In genomic region chr16:1947369-1947670, GRCh38 we compare ENCODE assay signal across 23 cellular contexts. TPM values are rescaled to one million over a fixed set of nuclear protein-coding genes. Genes with fewer than 3 reads are reported as not detected.
DNase-seq lines count a peak whose midpoint lies in the region; ATAC-seq, FAIRE-seq and TF ChIP-seq lines count a peak whose summit lies in the region.
"Had no signal": no experiment of that assay in that cellular context is flagged by ENCODE, and none has a peak within 500 bp of the region (broad histone marks: within the 10 kb centered on the region; RNA-seq: fewer than 3 reads in every experiment).

No MANE protein-coding gene starts in this region.

- peaks cover 13% of the 10 kb centered on the region for H3K4me1 Mint-ChIP-seq in stimulated activated naive CD8-positive, alpha-beta T cell treated with anti-CD3 and anti-CD28 coated beads, Interleukin-15, Interleukin-2, amounts not matched to agents 100 ng/mL and 50 ng/mL, for 24 hours (ENCODE audit: low read depth)
- H3K4me1 Mint-ChIP-seq in stimulated activated naive CD8-positive, alpha-beta T cell treated with anti-CD3 and anti-CD28 coated beads, Interleukin-15, amount 100 ng/mL, for 72 hours, result peaks cover 22% of the 10 kb centered on the region
- peaks cover 15% of the 10 kb centered on the region for H3K4me1 Mint-ChIP-seq in activated CD8-positive, alpha-beta T cell treated with anti-CD3 and anti-CD28 coated beads for 36 hours (ENCODE audit: low read depth)

- H2AK5ac ChIP-seq in H1 (ENCODE audit: low read depth, low read length), result no peak overlapping the region

- CTCF ChIA-PET in H1 (lab: Charles Lee; ENCODE audit: partially characterized antibody), result interaction anchor here (0.6 to 2.9 kb wide), 6 partner anchors 15 to 615 kb away, joined by 3 to 14 read pairs (median 4); no protein-coding TSS in a partner anchor
- CTCF ChIA-PET in activated CD8-positive, alpha-beta T cell treated with anti-CD3 and anti-CD28 coated beads for 36 hours (lab: Charles Lee), result interaction anchor here (1.2 to 1.6 kb wide), 2 partner anchors 17 to 57 kb away, joined by 3 read pairs; partner anchors contain the start of gene RPS2

- no peak overlapping the region for H2BK15ac ChIP-seq in H1 (ENCODE audit: low read length)

- H3K9me3 Mint-ChIP-seq in stimulated activated naive CD8-positive, alpha-beta T cell treated with anti-CD3 and anti-CD28 coated beads, Interleukin-15, Interleukin-2, amounts not matched to agents 100 ng/mL and 50 ng/mL, for 24 hours, result no peaks in the 10 kb centered on the region
- H3K9me3 Mint-ChIP-seq in stimulated activated naive CD8-positive, alpha-beta T cell treated with anti-CD3 and anti-CD28 coated beads, Interleukin-15, amount 100 ng/mL, for 72 hours, result no peaks in the 10 kb centered on the region
- H3K9me3 Mint-ChIP-seq in activated CD8-positive, alpha-beta T cell treated with anti-CD3 and anti-CD28 coated beads for 36 hours, result no peaks in the 10 kb centered on the region
- H3K9me3 Mint-ChIP-seq: CD4-positive, CD25-positive, alpha-beta regulatory T cell; CD8-positive, alpha-beta memory T cell had no signal

- no peak for TF ChIP-seq RAD21 in H1 (IDR thresholded peaks at IDR 0.05 in 1 of 2, conservative IDR thresholded peaks at IDR 0.05 in 1 of 2; ENCODE audit: low read depth in 2 of 2, low read length in 2 of 2)

- H3K27me3 ChIP-seq in H1 (replicated peaks in 1 of 4; ENCODE audit: control insufficient read depth in 3 of 4, extremely low read depth in 1 of 4, insufficient read depth in 3 of 4, low read length in 3 of 4) (no peaks in the 10 kb centered on the region; a peak in 1 of 7 replicates), psoas muscle (ENCODE audit: insufficient read depth in 3 of 3, low read length in 2 of 3) (no peaks in the 10 kb centered on the region)
- H3K27me3 ChIP-seq: BE2C had no signal

- no peak overlapping the region for H3K4me3 Mint-ChIP-seq in stimulated activated naive CD8-positive, alpha-beta T cell treated with anti-CD3 and anti-CD28 coated beads, Interleukin-15, Interleukin-2, amounts not matched to agents 100 ng/mL and 50 ng/mL, for 24 hours
- H3K4me3 Mint-ChIP-seq in stimulated activated naive CD8-positive, alpha-beta T cell treated with anti-CD3 and anti-CD28 coated beads, Interleukin-15, amount 100 ng/mL, for 72 hours, result no peak overlapping the region
- H3K4me3 Mint-ChIP-seq in activated CD8-positive, alpha-beta T cell treated with anti-CD3 and anti-CD28 coated beads for 36 hours, result no peak overlapping the region
- H3K4me3 Mint-ChIP-seq: CD8-positive, alpha-beta memory T cell had no signal

- H3K27me3 Mint-ChIP-seq in stimulated activated naive CD8-positive, alpha-beta T cell treated with anti-CD3 and anti-CD28 coated beads, Interleukin-15, Interleukin-2, amounts not matched to agents 100 ng/mL and 50 ng/mL, for 24 hours, result no peaks in the 10 kb centered on the region
- no peaks in the 10 kb centered on the region for H3K27me3 Mint-ChIP-seq in stimulated activated naive CD8-positive, alpha-beta T cell treated with anti-CD3 and anti-CD28 coated beads, Interleukin-15, amount 100 ng/mL, for 72 hours
- no peaks in the 10 kb centered on the region for H3K27me3 Mint-ChIP-seq in activated CD8-positive, alpha-beta T cell treated with anti-CD3 and anti-CD28 coated beads for 36 hours
- H3K27me3 Mint-ChIP-seq: CD8-positive, alpha-beta memory T cell had no signal

- no peaks in the 10 kb centered on the region for H3K36me3 Mint-ChIP-seq in stimulated activated naive CD8-positive, alpha-beta T cell treated with anti-CD3 and anti-CD28 coated beads, Interleukin-15, Interleukin-2, amounts not matched to agents 100 ng/mL and 50 ng/mL, for 24 hours (ENCODE audit: low read depth)
- no peaks in the 10 kb centered on the region for H3K36me3 Mint-ChIP-seq in activated CD8-positive, alpha-beta T cell treated with anti-CD3 and anti-CD28 coated beads for 36 hours (ENCODE audit: low read depth)
- H3K36me3 Mint-ChIP-seq: CD4-positive, CD25-positive, alpha-beta regulatory T cell had no signal

- TF ChIP-seq POLR2A in H1 (IDR thresholded peaks at IDR 0.05; ENCODE audit: control extremely low read depth in 1 of 2, low read depth in 2 of 2, low read length in 2 of 2), result no peak

- intact Hi-C loops in psoas muscle (cut with DNase I), result loop anchor here in 1 of 2 donors (10.0 kb wide), 1 partner anchor 173 kb away; the partner anchor contains the start of genes EME2, MRPS34 and NME3
- intact Hi-C loops in activated CD8-positive, alpha-beta T cell treated with anti-CD3 and anti-CD28 coated beads for 36 hours (cut with micrococcal nuclease), result no loop called here

- no peak for TF ChIP-seq EP300 in H1 (IDR thresholded peaks at IDR 0.05; ENCODE audit: borderline replicate concordance in 1 of 2, low read depth in 2 of 2, low read length in 2 of 2)

- no peak for ATAC-seq in stimulated activated naive CD8-positive, alpha-beta T cell treated with anti-CD3 and anti-CD28 coated beads, Interleukin-15, amount 100 ng/mL, for 72 hours
- ATAC-seq in psoas muscle, result no peak
- no peak for ATAC-seq in activated CD8-positive, alpha-beta T cell treated with anti-CD3 and anti-CD28 coated beads for 36 hours
- ATAC-seq: GM12878 had no signal

- H4K8ac ChIP-seq in H1 (ENCODE audit: extremely low read depth, insufficient read depth, low read length), result peak overlapping the region; percentile 62; the same call in 1 of the 2 replicates

- POLR2A ChIA-PET in H1 (lab: Charles Lee; ENCODE audit: partially characterized antibody), result interaction anchor here (0.8 to 11.7 kb wide), 3 partner anchors 13 to 34 kb away, joined by 3 to 336 read pairs (median 4); partner anchors contain the start of genes NDUFB10, NOXO1, RNF151 and RPL3L
- POLR2A ChIA-PET in activated CD8-positive, alpha-beta T cell treated with anti-CD3 and anti-CD28 coated beads for 36 hours (lab: Charles Lee), result interaction anchor here (9.2 kb wide), 1 partner anchor 16 kb away, joined by 113 read pairs; the partner anchor contains the start of genes NDUFB10, RNF151 and RPS2

- peaks cover 4% of the 10 kb centered on the region; the same call in 1 of the 2 replicates for H3K23me2 ChIP-seq in H1 (ENCODE audit: low read depth, low read length)

- H4K91ac ChIP-seq in H1 (replicated peaks; ENCODE audit: insufficient read length, low read length), result peak overlapping the region; percentile 42

- H2BK120ac ChIP-seq in H1 (replicated peaks; ENCODE audit: low read depth, low read length), result no peak overlapping the region

- no peaks in the 10 kb centered on the region for H3K79me2 ChIP-seq in H1 (ENCODE audit: control insufficient read depth in 1 of 2, insufficient read depth in 2 of 2, low read length in 2 of 2)

- H3K79me1 ChIP-seq in H1 (ENCODE audit: low read depth, low read length), result no peaks in the 10 kb centered on the region

- peaks cover 0 to 4% (median 1%) of the 10 kb centered on the region in 4 experiments; a peak in 5 of 7 replicates for H3K4me1 ChIP-seq in H1 (replicated peaks in 1 of 4; ENCODE audit: control insufficient read depth in 3 of 4, insufficient read depth in 4 of 4, low read length in 3 of 4)
- peaks cover 52% of the 10 kb centered on the region for H3K4me1 ChIP-seq in psoas muscle

- peaks cover 0 to 4% of the 10 kb centered on the region in 2 experiments for H4K20me1 ChIP-seq in H1 (replicated peaks in 1 of 2; ENCODE audit: control insufficient read depth in 1 of 2, insufficient read depth in 2 of 2, low read length in 2 of 2)

- H3K18ac ChIP-seq in H1 (ENCODE audit: extremely low read depth, low read length), result no peak overlapping the region

- H3K27ac ChIP-seq in H1 (ENCODE audit: low read depth, low read length) (no peak overlapping the region), psoas muscle (peak overlapping the region; percentile 89)

- H3K4ac ChIP-seq in H1 (replicated peaks; ENCODE audit: insufficient read length, low read depth, low read length), result no peak overlapping the region

- 93% methylated on average over 9 of the region's 9 CpGs; no CpG with 5 or more reads in 1 of the 2 experiments for WGBS in H1 (ENCODE audit: extremely low coverage in 1 of 2, insufficient coverage in 1 of 2, insufficient read length in 1 of 2, insufficient replicate concordance in 2 of 2, low coverage in 1 of 2, low lambda C conversion rate in 2 of 2, missing lambda C conversion rate in 1 of 2), 2 experiments
- 19 to 37% (median 34%) methylated on average over 9 of the region's 9 CpGs for WGBS in psoas muscle, 3 donors

- peak overlapping the region; percentile 0 for H3K27ac Mint-ChIP-seq in stimulated activated naive CD8-positive, alpha-beta T cell treated with anti-CD3 and anti-CD28 coated beads, Interleukin-15, Interleukin-2, amounts not matched to agents 100 ng/mL and 50 ng/mL, for 24 hours
- H3K27ac Mint-ChIP-seq in stimulated activated naive CD8-positive, alpha-beta T cell treated with anti-CD3 and anti-CD28 coated beads, Interleukin-15, amount 100 ng/mL, for 72 hours, result no peak overlapping the region
- H3K27ac Mint-ChIP-seq in activated CD8-positive, alpha-beta T cell treated with anti-CD3 and anti-CD28 coated beads for 36 hours, result no peak overlapping the region
- H3K27ac Mint-ChIP-seq: CD4-positive, CD25-positive, alpha-beta regulatory T cell; CD8-positive, alpha-beta memory T cell had no signal

- DNase-seq in stimulated activated naive CD8-positive, alpha-beta T cell treated with anti-CD3 and anti-CD28 coated beads, Interleukin-15, amount 100 ng/mL, for 72 hours, result no peak
- DNase-seq in H1 (ENCODE audit: low read depth in 1 of 2, low spot score in 2 of 2), result no peak
- no peak for DNase-seq in psoas muscle
- no peak for DNase-seq in SIG-M5 (lab: John Stamatoyannopoulos, UW)
- DNase-seq in activated CD8-positive, alpha-beta T cell treated with anti-CD3 and anti-CD28 coated beads for 36 hours, result no peak
- DNase-seq in NCI-H526 (lab: John Stamatoyannopoulos, UW), result no peak
- DNase-seq: ACHN; BE2C; C1 segment of cervical spinal cord; CD4-positive, CD25-positive, alpha-beta regulatory T cell; CD8-positive, alpha-beta memory T cell; COR-L47; DMS 273 treated with DMSO at 0.1 percent for 48 hours; DMS53; DND-41; EL had no signal

- no peak overlapping the region for H3K56ac ChIP-seq in H1 (replicated peaks; ENCODE audit: insufficient read length, low read depth, low read length)

- no peak overlapping the region for H3K9ac ChIP-seq in H1 (replicated peaks in 1 of 4; ENCODE audit: extremely low read depth in 1 of 4, low read depth in 3 of 4, low read length in 3 of 4)

- H2BK5ac ChIP-seq in H1 (ENCODE audit: low read depth, low read length), result no peak overlapping the region

- no peak overlapping the region for H4K5ac ChIP-seq in H1 (ENCODE audit: insufficient read length, low read depth, low read length)

- H2BK20ac ChIP-seq in H1 (ENCODE audit: low read length), result no peak overlapping the region

- no peak for FAIRE-seq in H1 (lab: Jason Lieb, UNC)
- FAIRE-seq: A204.1, GM12878, GM19239 had no signal

- no peak overlapping the region for H2AFZ ChIP-seq in H1 (ENCODE audit: low read length)

- TF ChIP-seq CTCF in H1 (IDR thresholded peaks at IDR 0.05; ENCODE audit: control extremely low read depth in 1 of 3, insufficient read depth in 1 of 3, low read depth in 1 of 3, low read length in 3 of 3), result no peak
- TF ChIP-seq CTCF in psoas muscle (IDR thresholded peaks at IDR 0.05), result no peak
- TF ChIP-seq CTCF in activated CD8-positive, alpha-beta T cell treated with anti-CD3 and anti-CD28 coated beads for 36 hours (IDR thresholded peaks at IDR 0.05), result no peak

- H3K36me3 ChIP-seq in H1 (ENCODE audit: control insufficient read depth in 2 of 4, insufficient read depth in 4 of 4, low read length in 3 of 4) (no peaks in the 10 kb centered on the region), psoas muscle (ENCODE audit: insufficient read depth in 1 of 2, low read depth in 1 of 2) (peaks cover 0 to 6% of the 10 kb centered on the region in 2 donors)
- H3K36me3 ChIP-seq: BE2C, HAP-1 had no signal

- no peak overlapping the region for H3K14ac ChIP-seq in H1 (ENCODE audit: insufficient read length)

- H2BK12ac ChIP-seq in H1 (ENCODE audit: low read depth, low read length), result no peak overlapping the region

- H3K4me3 ChIP-seq in H1 (ENCODE audit: extremely low read depth in 1 of 4, insufficient read depth in 2 of 4, low read depth in 3 of 4, low read length in 4 of 4), result no peak overlapping the region
- no peak overlapping the region for H3K4me3 ChIP-seq in psoas muscle
- H3K4me3 ChIP-seq: GM12878, HAP-1 had no signal

- no peak overlapping the region for H3K4me2 ChIP-seq in H1 (ENCODE audit: insufficient read depth in 1 of 2, low read depth in 2 of 2, low read length in 2 of 2)

- no peak overlapping the region for H3K23ac ChIP-seq in H1 (ENCODE audit: insufficient read length)

- H3K9me3 ChIP-seq in H1 (ENCODE audit: insufficient read depth in 2 of 2, low read depth in 1 of 2, low read length in 1 of 2), result no peaks in the 10 kb centered on the region
- no peaks in the 10 kb centered on the region for H3K9me3 ChIP-seq in psoas muscle
- H3K9me3 ChIP-seq: BE2C, HAP-1 had no signal

RNA-seq across cellular contexts. Expression of gene MSRB1, which starts 4.3 kb away (rescaled TPM):
- total RNA-seq in H1 (2021; fragmentation: NEBNext Ultra II Directional; extraction: Animal tissue kit (Norgen Biotek cat#: 25700)), result 28.2 and 34.1 TPM in 2 replicates
- 51.4 and 53.8 TPM in 2 replicates for polyA plus RNA-seq in H1 (2011; rRNA removed)
- 42.6 TPM for polyA plus RNA-seq in H1 (2011; cell fraction: cytosol; rRNA removed)
- polyA plus RNA-seq in H1 (2011; cell fraction: nucleus; rRNA removed), result 40.0 TPM
- polyA plus RNA-seq in H1 (2012, experiment 1 of 2), result 21.6 to 38.9 TPM (median 38.0 TPM) in 4 replicates
- polyA plus RNA-seq in H1 (2012, experiment 2 of 2), result 60.9 TPM
- 27.6 TPM for polyA plus RNA-seq in H1 (2013, experiment 1 of 2)
- 28.2 TPM for polyA plus RNA-seq in H1 (2013, experiment 2 of 2)
- polyA minus RNA-seq in H1 (2011; rRNA and poly(A)+ RNA removed), result 29.0 and 33.9 TPM in 2 replicates
- polyA minus RNA-seq in H1 (2011; cell fraction: cytosol; rRNA and poly(A)+ RNA removed), result 23.3 TPM
- 20.6 TPM for polyA minus RNA-seq in H1 (2011; cell fraction: nucleus; rRNA and poly(A)+ RNA removed)
- 10 to 100 TPM; 44.2 to 65.3 (median 53.2) TPM for total RNA-seq in psoas muscle
- polyA plus RNA-seq in psoas muscle, result 10 to 100 TPM; 50.4 to 83.4 (median 76.1) TPM
- total RNA-seq in activated CD8-positive, alpha-beta T cell treated with anti-CD3 and anti-CD28 coated beads for 36 hours, result 10 to 100 TPM; 15.5 to 18.1 TPM

RNA-seq across cellular contexts. Expression of gene RPL3L, which starts 7.2 kb away (rescaled TPM):
- 0.19 and 0.39 TPM in 2 replicates for total RNA-seq in H1 (2021; fragmentation: NEBNext Ultra II Directional; extraction: Animal tissue kit (Norgen Biotek cat#: 25700))
- polyA plus RNA-seq in H1 (2011; rRNA removed) (0.08 and 0.24 TPM in 2 replicates), psoas muscle (100 to 1,000 TPM; 116 to 315 (median 188) TPM)
- 0.21 TPM for polyA plus RNA-seq in H1 (2011; cell fraction: cytosol; rRNA removed)
- polyA plus RNA-seq in H1 (2011; cell fraction: nucleus; rRNA removed), result 0.56 TPM
- 0.23 to 0.62 TPM (median 0.42 TPM) in 4 replicates for polyA plus RNA-seq in H1 (2012, experiment 1 of 2)
- polyA plus RNA-seq in H1 (2012, experiment 2 of 2), result 0.16 TPM
- 0.14 TPM for polyA plus RNA-seq in H1 (2013, experiment 1 of 2)
- polyA plus RNA-seq in H1 (2013, experiment 2 of 2), result 0.20 TPM
- 0.69 TPM in 1 of 2 replicates, not detected in the other for polyA minus RNA-seq in H1 (2011; rRNA and poly(A)+ RNA removed)
- not detected for polyA minus RNA-seq in H1 (2011; cell fraction: cytosol; rRNA and poly(A)+ RNA removed)
- not detected for polyA minus RNA-seq in H1 (2011; cell fraction: nucleus; rRNA and poly(A)+ RNA removed)
- total RNA-seq in psoas muscle, result 100 to 1,000 TPM; 205 to 296 (median 233) TPM
- not detected for total RNA-seq in activated CD8-positive, alpha-beta T cell treated with anti-CD3 and anti-CD28 coated beads for 36 hours
- total RNA-seq: CD4-positive, CD25-positive, alpha-beta regulatory T cell; G401; GM12878; H4 had no signal
- polyA plus RNA-seq: CD4-positive, CD25-positive, alpha-beta regulatory T cell; CD8-positive, alpha-beta memory T cell had no signal

RNA-seq across cellular contexts. Expression of gene NDUFB10, which starts 12.0 kb away (rescaled TPM):
- total RNA-seq in H1 (2021; fragmentation: NEBNext Ultra II Directional; extraction: Animal tissue kit (Norgen Biotek cat#: 25700)), result 183 and 197 TPM in 2 replicates
- 194 and 243 TPM in 2 replicates for polyA plus RNA-seq in H1 (2011; rRNA removed)
- polyA plus RNA-seq in H1 (2011; cell fraction: cytosol; rRNA removed), result 282 TPM
- polyA plus RNA-seq in H1 (2011; cell fraction: nucleus; rRNA removed), result 327 TPM
- polyA plus RNA-seq in H1 (2012, experiment 1 of 2), result 205 to 282 TPM (median 263 TPM) in 4 replicates
- 290 TPM for polyA plus RNA-seq in H1 (2012, experiment 2 of 2)
- polyA plus RNA-seq in H1 (2013, experiment 1 of 2), result 222 TPM
- 218 TPM for polyA plus RNA-seq in H1 (2013, experiment 2 of 2)
- 58.5 and 93.0 TPM in 2 replicates for polyA minus RNA-seq in H1 (2011; rRNA and poly(A)+ RNA removed)
- polyA minus RNA-seq in H1 (2011; cell fraction: cytosol; rRNA and poly(A)+ RNA removed), result 204 TPM
- polyA minus RNA-seq in H1 (2011; cell fraction: nucleus; rRNA and poly(A)+ RNA removed), result 64.0 TPM
- total RNA-seq in psoas muscle, result 100 to 1,000 TPM; 350 to 465 (median 373) TPM
- polyA plus RNA-seq in psoas muscle, result 100 to 1,000 TPM; 753 to 870 (median 797) TPM
- 100 to 1,000 TPM; 126 to 129 TPM for total RNA-seq in activated CD8-positive, alpha-beta T cell treated with anti-CD3 and anti-CD28 coated beads for 36 hours

RNA-seq across cellular contexts. Expression of gene RPS2, which starts 17.3 kb away (rescaled TPM):
- 3,974 and 4,042 TPM in 2 replicates for total RNA-seq in H1 (2021; fragmentation: NEBNext Ultra II Directional; extraction: Animal tissue kit (Norgen Biotek cat#: 25700))
- 16,783 and 22,970 TPM in 2 replicates for polyA plus RNA-seq in H1 (2011; rRNA removed)
- polyA plus RNA-seq in H1 (2011; cell fraction: cytosol; rRNA removed), result 11,248 TPM
- polyA plus RNA-seq in H1 (2011; cell fraction: nucleus; rRNA removed), result 10,145 TPM
- 3,762 to 6,877 TPM (median 6,536 TPM) in 4 replicates for polyA plus RNA-seq in H1 (2012, experiment 1 of 2)
- 9,397 TPM for polyA plus RNA-seq in H1 (2012, experiment 2 of 2)
- polyA plus RNA-seq in H1 (2013, experiment 1 of 2), result 5,116 TPM
- 5,274 TPM for polyA plus RNA-seq in H1 (2013, experiment 2 of 2)
- 2,903 and 3,451 TPM in 2 replicates for polyA minus RNA-seq in H1 (2011; rRNA and poly(A)+ RNA removed)
- 3,105 TPM for polyA minus RNA-seq in H1 (2011; cell fraction: cytosol; rRNA and poly(A)+ RNA removed)
- polyA minus RNA-seq in H1 (2011; cell fraction: nucleus; rRNA and poly(A)+ RNA removed), result 2,164 TPM
- total RNA-seq in psoas muscle, result 1,000 to 10,000 TPM; 1,044 to 1,902 (median 1,426) TPM
- 1,000 to 10,000 TPM; 2,097 to 3,940 (median 2,652) TPM for polyA plus RNA-seq in psoas muscle
- 1,000 to 10,000 TPM; 5,572 to 5,598 TPM for total RNA-seq in activated CD8-positive, alpha-beta T cell treated with anti-CD3 and anti-CD28 coated beads for 36 hours

RNA-seq across cellular contexts. Expression of gene RNF151, which starts 19.3 kb away (rescaled TPM):
- total RNA-seq in H1 (2021; fragmentation: NEBNext Ultra II Directional; extraction: Animal tissue kit (Norgen Biotek cat#: 25700)), result not detected in 2 replicates
- polyA plus RNA-seq in H1 (2011; rRNA removed) (0.17 TPM in 1 of 2 replicates, not detected in the other), psoas muscle (not detected)
- polyA plus RNA-seq in H1 (2011; cell fraction: cytosol; rRNA removed), result not detected
- polyA plus RNA-seq in H1 (2011; cell fraction: nucleus; rRNA removed), result 0.37 TPM
- polyA plus RNA-seq in H1 (2012, experiment 1 of 2), result 0.31 TPM in 1 of 4 replicates, not detected in the others
- not detected for polyA plus RNA-seq in H1 (2012, experiment 2 of 2)
- polyA plus RNA-seq in H1 (2013, experiment 1 of 2), result not detected
- polyA plus RNA-seq in H1 (2013, experiment 2 of 2), result not detected
- polyA minus RNA-seq in H1 (2011; rRNA and poly(A)+ RNA removed), result not detected in 2 replicates
- not detected for polyA minus RNA-seq in H1 (2011; cell fraction: cytosol; rRNA and poly(A)+ RNA removed)
- polyA minus RNA-seq in H1 (2011; cell fraction: nucleus; rRNA and poly(A)+ RNA removed), result not detected
- total RNA-seq in psoas muscle, result not detected
- not detected for total RNA-seq in activated CD8-positive, alpha-beta T cell treated with anti-CD3 and anti-CD28 coated beads for 36 hours
- total RNA-seq: CD4-positive, CD25-positive, alpha-beta regulatory T cell; CD8-positive, alpha-beta memory T cell; G401; H4 had no signal
- polyA plus RNA-seq: CD4-positive, CD25-positive, alpha-beta regulatory T cell; CD8-positive, alpha-beta memory T cell; GM12878 had no signal

Comparison
In these comparisons a context has a peak if more than half of its experiments do, and no peak if none do; other contexts are left out.
1. RNA of gene RPL3L, which starts 7.2 kb away (total RNA-seq): 205 to 296 TPM in psoas muscle; 0.19 to 0.39 TPM in H1 and not detected in activated CD8-positive, alpha-beta T cell treated with anti-CD3 and anti-CD28 coated beads for 36 hours; every median in the first group is over 100 times any median in the second.